ENCODE assay signal across 8 cellular contexts in the genomic region with DNA sequence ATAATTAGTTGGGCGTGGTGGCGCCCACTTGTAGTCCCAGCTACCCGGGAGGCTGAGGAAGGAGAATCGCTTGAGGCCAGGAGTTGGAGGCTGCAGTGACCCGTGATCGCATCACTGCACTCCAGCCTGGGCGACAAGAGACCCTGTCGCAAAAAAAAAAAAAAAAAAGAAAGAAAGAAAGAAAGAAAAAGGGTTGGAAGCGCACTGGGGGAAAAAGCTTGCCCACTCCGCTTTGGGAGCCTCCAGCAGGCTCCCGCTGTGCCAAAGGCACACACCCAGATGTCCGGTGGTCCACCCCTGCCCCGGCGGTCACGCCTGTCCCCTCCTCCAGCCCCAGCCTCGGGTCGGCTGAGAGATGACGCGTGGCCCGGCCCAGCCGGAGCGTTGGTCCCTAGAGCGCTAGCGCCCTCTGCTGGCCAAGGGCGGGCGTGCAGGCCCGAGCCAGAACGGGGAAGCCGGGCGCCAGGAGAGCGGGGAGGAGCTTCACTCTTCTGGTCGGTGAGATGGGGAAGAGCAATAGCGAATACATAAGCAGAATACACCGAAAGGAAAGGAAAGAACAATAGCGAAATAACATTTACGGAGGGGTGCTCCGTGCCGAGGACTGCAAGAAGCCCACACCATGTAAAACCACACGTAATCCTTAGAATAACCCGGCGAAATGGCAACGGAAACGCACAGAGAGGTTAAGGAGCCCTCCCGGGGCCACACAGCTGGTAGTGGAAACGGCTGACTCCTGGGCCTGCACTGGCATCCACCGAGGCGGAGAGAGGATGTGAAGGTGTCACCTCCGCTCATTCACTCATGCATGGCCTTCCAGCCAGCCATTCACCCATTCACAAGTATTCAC.
DNase-seq lines count a peak whose midpoint lies in the region; FAIRE-seq lines count a peak whose summit lies in the region.

No MANE protein-coding gene starts in this region.

- H3K9ac ChIP-seq in duodenal mucosa (ENCODE audit: low read depth in 1 of 2, low read length in 2 of 2), result peak overlapping the region in 1 of 2 donors; percentile 57

- H3K9me3 ChIP-seq in duodenal mucosa (ENCODE audit: control insufficient read depth in 1 of 2, low read length in 2 of 2), result no peaks in the 10 kb centered on the region

- FAIRE-seq in GM19239 (lab: Jason Lieb, UNC), result peak; percentile 63

- H3K4me3 ChIP-seq in duodenal mucosa (ENCODE audit: low read depth in 1 of 2, low read length in 2 of 2), result peak overlapping the region; percentile 52 to 65

- DNase-seq in AG08396 (ENCODE audit: low spot score), result peak; percentile 92
- DNase-seq in GM19239 (ENCODE audit: insufficient read length, low spot score), result peak; percentile 95
- DNase-seq in HK-2 (ENCODE audit: unreplicated experiment), result peak; percentile 98
- DNase-seq in NCI-H774 (lab: John Stamatoyannopoulos, UW), result peak; percentile 78
- DNase-seq in activated CD4-positive, alpha-beta T cell treated with anti-CD3 and anti-CD28 coated beads, Interleukin-2, amount 50 U/mL, for 48 hours, result peak; percentile 96
- peak; percentile 92 for DNase-seq in medulla oblongata (ENCODE audit: extremely low spot score)
- peak; percentile 81 to 93 (median 89) for DNase-seq in stimulated activated CD4-positive, alpha-beta T cell treated with anti-CD3 and anti-CD28 coated beads, TNF-alpha, amount 100 ng/mL, for 48 hours (ENCODE audit: low read depth in 3 of 3)

- H3K36me3 ChIP-seq in duodenal mucosa (ENCODE audit: control insufficient read depth in 1 of 2, insufficient read depth in 2 of 2, low read length in 2 of 2), result no peaks in the 10 kb centered on the region

- H3K4me1 ChIP-seq in duodenal mucosa (ENCODE audit: control insufficient read depth in 1 of 2, insufficient read depth in 2 of 2, low read length in 2 of 2), result peaks cover 3 to 8% of the 10 kb centered on the region in 2 donors

- no peaks in the 10 kb centered on the region for H3K27me3 ChIP-seq in duodenal mucosa (ENCODE audit: control insufficient read depth in 1 of 2, insufficient read depth in 2 of 2, low read length in 2 of 2)

- H3K27ac ChIP-seq in duodenal mucosa (ENCODE audit: low read depth, low read length), result no peak overlapping the region
